In the genomic region with DNA sequence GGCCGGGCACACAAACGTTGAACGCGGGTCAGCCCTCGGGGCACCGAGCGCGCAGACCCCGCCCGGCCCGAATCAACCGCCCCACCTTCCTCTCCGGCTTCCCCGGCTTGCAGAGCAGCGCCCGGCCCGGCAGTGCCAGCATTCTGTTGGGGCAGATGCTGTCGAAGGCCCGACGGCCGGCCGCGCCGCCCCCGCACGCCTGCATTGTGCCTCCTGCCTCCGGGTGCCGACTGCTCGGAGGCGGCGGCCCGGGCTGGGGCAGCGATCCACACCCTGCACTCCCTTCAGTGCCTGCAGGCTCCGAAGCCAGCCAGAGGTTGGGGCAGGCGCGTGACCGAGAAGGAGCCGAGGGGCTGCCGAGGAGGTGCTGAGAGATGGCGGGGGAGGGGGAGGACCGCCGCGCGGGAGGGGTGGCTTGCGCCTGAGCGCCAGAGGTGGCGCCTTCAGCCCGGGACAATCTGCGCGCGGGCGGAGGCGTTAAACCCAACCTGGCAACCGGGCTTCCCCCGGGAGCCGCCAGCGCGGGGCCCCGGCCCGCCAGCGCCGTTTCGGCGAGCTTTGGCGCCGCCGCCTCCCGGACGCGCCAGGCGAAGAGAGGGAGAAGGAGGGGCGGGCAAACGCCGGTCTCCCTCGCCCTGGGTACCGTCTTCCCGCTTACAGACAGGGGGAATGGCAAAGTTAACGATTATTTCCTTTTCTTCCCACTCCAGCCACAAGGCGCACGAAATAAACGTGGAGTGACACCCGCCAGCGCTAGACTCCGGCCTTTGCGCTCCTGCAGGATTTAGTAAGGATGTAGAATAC, we compare ENCODE assay signal across 1 cellular context.
A peak's percentile ranks its signal among the peaks of the same experiment; 100 is the strongest.
TF ChIP-seq lines count a peak whose summit lies in the region.

A gene (minus strand): TSS at position 382 of the 804 bp plus-strand sequence. CDS start 177 bp downstream, at position 205.

TF ChIP-seq in K562, 482 proteins besides CTCF, POLR2A, EP300 and RAD21 (continued from another document and continues in another):
- TF ChIP-seq, protein P1, sequence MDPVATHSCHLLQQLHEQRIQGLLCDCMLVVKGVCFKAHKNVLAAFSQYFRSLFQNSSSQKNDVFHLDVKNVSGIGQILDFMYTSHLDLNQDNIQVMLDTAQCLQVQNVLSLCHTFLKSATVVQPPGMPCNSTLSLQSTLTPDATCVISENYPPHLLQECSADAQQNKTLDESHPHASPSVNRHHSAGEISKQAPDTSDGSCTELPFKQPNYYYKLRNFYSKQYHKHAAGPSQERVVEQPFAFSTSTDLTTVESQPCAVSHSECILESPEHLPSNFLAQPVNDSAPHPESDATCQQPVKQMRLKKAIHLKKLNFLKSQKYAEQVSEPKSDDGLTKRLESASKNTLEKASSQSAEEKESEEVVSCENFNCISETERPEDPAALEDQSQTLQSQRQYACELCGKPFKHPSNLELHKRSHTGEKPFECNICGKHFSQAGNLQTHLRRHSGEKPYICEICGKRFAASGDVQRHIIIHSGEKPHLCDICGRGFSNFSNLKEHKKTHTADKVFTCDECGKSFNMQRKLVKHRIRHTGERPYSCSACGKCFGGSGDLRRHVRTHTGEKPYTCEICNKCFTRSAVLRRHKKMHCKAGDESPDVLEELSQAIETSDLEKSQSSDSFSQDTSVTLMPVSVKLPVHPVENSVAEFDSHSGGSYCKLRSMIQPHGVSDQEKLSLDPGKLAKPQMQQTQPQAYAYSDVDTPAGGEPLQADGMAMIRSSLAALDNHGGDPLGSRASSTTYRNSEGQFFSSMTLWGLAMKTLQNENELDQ (CRISPR knock-in tag; IDR thresholded peaks at IDR 0.05; ENCODE audit: borderline replicate concordance): no peak
- TF ChIP-seq HMG20A (CRISPR knock-in tag; conservative IDR thresholded peaks at IDR 0.05): no peak
- no peak for TF ChIP-seq MAFF (IDR thresholded peaks at IDR 0.05; ENCODE audit: low read length)
- TF ChIP-seq, protein P2, sequence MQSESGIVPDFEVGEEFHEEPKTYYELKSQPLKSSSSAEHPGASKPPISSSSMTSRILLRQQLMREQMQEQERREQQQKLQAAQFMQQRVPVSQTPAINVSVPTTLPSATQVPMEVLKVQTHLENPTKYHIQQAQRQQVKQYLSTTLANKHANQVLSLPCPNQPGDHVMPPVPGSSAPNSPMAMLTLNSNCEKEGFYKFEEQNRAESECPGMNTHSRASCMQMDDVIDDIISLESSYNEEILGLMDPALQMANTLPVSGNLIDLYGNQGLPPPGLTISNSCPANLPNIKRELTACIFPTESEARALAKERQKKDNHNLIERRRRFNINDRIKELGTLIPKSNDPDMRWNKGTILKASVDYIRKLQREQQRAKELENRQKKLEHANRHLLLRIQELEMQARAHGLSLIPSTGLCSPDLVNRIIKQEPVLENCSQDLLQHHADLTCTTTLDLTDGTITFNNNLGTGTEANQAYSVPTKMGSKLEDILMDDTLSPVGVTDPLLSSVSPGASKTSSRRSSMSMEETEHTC (IDR thresholded peaks at IDR 0.05): peak; percentile 20; the same call in 1 of the 2 replicates
- TF ChIP-seq CCNT2 (IDR thresholded peaks at IDR 0.05; ENCODE audit: borderline replicate concordance, extremely low read depth, insufficient read length, low read depth, low read length): peak; percentile 84
- no peak for TF ChIP-seq TAF7 (tag; IDR thresholded peaks at IDR 0.05)
- TF ChIP-seq, protein P3, sequence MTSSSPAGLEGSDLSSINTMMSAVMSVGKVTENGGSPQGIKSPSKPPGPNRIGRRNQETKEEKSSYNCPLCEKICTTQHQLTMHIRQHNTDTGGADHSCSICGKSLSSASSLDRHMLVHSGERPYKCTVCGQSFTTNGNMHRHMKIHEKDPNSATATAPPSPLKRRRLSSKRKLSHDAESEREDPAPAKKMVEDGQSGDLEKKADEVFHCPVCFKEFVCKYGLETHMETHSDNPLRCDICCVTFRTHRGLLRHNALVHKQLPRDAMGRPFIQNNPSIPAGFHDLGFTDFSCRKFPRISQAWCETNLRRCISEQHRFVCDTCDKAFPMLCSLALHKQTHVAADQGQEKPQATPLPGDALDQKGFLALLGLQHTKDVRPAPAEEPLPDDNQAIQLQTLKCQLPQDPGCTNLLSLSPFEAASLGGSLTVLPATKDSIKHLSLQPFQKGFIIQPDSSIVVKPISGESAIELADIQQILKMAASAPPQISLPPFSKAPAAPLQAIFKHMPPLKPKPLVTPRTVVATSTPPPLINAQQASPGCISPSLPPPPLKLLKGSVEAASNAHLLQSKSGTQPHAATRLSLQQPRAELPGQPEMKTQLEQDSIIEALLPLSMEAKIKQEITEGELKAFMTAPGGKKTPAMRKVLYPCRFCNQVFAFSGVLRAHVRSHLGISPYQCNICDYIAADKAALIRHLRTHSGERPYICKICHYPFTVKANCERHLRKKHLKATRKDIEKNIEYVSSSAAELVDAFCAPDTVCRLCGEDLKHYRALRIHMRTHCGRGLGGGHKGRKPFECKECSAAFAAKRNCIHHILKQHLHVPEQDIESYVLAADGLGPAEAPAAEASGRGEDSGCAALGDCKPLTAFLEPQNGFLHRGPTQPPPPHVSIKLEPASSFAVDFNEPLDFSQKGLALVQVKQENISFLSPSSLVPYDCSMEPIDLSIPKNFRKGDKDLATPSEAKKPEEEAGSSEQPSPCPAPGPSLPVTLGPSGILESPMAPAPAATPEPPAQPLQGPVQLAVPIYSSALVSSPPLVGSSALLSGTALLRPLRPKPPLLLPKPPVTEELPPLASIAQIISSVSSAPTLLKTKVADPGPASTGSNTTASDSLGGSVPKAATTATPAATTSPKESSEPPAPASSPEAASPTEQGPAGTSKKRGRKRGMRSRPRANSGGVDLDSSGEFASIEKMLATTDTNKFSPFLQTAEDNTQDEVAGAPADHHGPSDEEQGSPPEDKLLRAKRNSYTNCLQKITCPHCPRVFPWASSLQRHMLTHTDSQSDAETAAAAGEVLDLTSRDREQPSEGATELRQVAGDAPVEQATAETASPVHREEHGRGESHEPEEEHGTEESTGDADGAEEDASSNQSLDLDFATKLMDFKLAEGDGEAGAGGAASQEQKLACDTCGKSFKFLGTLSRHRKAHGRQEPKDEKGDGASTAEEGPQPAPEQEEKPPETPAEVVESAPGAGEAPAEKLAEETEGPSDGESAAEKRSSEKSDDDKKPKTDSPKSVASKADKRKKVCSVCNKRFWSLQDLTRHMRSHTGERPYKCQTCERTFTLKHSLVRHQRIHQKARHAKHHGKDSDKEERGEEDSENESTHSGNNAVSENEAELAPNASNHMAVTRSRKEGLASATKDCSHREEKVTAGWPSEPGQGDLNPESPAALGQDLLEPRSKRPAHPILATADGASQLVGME (CRISPR knock-in tag; IDR thresholded peaks at IDR 0.05): no peak
- TF ChIP-seq KDM2B (CRISPR knock-in tag; IDR thresholded peaks at IDR 0.05): 0 out of 2 replicates have a peak, but pooled peaks have one; percentile 2
- TF ChIP-seq HNRNPLL (IDR thresholded peaks at IDR 0.05; ENCODE audit: low read depth, low read length, poor library complexity, severe bottlenecking): peak; percentile 90
- TF ChIP-seq, protein P4, sequence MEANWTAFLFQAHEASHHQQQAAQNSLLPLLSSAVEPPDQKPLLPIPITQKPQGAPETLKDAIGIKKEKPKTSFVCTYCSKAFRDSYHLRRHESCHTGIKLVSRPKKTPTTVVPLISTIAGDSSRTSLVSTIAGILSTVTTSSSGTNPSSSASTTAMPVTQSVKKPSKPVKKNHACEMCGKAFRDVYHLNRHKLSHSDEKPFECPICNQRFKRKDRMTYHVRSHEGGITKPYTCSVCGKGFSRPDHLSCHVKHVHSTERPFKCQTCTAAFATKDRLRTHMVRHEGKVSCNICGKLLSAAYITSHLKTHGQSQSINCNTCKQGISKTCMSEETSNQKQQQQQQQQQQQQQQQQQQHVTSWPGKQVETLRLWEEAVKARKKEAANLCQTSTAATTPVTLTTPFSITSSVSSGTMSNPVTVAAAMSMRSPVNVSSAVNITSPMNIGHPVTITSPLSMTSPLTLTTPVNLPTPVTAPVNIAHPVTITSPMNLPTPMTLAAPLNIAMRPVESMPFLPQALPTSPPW (CRISPR knock-in tag; IDR thresholded peaks at IDR 0.05): peak; percentile 82
- no peak for TF ChIP-seq ARID1B (IDR thresholded peaks at IDR 0.05)
- peak; percentile 76 for TF ChIP-seq ZFP36 (IDR thresholded peaks at IDR 0.05; ENCODE audit: low read depth, low read length, partially characterized antibody)
- no peak for TF ChIP-seq HNRNPUL1 (IDR thresholded peaks at IDR 0.05; ENCODE audit: low read length)
- no peak for TF ChIP-seq GATAD2B (IDR thresholded peaks at IDR 0.05; ENCODE audit: borderline replicate concordance)
- TF ChIP-seq TEAD4 (IDR thresholded peaks at IDR 0.05; ENCODE audit: low read length): no peak; the same call in 1 of the 2 replicates
- TF ChIP-seq TEAD4 (CRISPR knock-in tag; IDR thresholded peaks at IDR 0.05; ENCODE audit: borderline replicate concordance): no peak
- TF ChIP-seq ZKSCAN1 (IDR thresholded peaks at IDR 0.05; ENCODE audit: low read depth, low read length): peak; percentile 59; the same call in 1 of the 2 replicates
- TF ChIP-seq, protein P5, sequence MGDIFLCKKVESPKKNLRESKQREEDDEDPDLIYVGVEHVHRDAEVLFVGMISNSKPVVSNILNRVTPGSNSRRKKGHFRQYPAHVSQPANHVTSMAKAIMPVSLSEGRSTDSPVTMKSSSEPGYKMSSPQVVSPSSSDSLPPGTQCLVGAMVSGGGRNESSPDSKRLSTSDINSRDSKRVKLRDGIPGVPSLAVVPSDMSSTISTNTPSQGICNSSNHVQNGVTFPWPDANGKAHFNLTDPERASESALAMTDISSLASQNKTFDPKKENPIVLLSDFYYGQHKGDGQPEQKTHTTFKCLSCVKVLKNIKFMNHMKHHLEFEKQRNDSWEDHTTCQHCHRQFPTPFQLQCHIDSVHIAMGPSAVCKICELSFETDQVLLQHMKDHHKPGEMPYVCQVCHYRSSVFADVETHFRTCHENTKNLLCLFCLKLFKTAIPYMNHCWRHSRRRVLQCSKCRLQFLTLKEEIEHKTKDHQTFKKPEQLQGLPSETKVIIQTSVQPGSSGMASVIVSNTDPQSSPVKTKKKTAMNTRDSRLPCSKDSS (IDR thresholded peaks at IDR 0.05; ENCODE audit: low read depth, partially characterized antibody): no peak
- TF ChIP-seq, protein P6, sequence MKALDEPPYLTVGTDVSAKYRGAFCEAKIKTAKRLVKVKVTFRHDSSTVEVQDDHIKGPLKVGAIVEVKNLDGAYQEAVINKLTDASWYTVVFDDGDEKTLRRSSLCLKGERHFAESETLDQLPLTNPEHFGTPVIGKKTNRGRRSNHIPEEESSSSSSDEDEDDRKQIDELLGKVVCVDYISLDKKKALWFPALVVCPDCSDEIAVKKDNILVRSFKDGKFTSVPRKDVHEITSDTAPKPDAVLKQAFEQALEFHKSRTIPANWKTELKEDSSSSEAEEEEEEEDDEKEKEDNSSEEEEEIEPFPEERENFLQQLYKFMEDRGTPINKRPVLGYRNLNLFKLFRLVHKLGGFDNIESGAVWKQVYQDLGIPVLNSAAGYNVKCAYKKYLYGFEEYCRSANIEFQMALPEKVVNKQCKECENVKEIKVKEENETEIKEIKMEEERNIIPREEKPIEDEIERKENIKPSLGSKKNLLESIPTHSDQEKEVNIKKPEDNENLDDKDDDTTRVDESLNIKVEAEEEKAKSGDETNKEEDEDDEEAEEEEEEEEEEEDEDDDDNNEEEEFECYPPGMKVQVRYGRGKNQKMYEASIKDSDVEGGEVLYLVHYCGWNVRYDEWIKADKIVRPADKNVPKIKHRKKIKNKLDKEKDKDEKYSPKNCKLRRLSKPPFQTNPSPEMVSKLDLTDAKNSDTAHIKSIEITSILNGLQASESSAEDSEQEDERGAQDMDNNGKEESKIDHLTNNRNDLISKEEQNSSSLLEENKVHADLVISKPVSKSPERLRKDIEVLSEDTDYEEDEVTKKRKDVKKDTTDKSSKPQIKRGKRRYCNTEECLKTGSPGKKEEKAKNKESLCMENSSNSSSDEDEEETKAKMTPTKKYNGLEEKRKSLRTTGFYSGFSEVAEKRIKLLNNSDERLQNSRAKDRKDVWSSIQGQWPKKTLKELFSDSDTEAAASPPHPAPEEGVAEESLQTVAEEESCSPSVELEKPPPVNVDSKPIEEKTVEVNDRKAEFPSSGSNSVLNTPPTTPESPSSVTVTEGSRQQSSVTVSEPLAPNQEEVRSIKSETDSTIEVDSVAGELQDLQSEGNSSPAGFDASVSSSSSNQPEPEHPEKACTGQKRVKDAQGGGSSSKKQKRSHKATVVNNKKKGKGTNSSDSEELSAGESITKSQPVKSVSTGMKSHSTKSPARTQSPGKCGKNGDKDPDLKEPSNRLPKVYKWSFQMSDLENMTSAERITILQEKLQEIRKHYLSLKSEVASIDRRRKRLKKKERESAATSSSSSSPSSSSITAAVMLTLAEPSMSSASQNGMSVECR (CRISPR knock-in tag; IDR thresholded peaks at IDR 0.05): no peak
- TF ChIP-seq, protein P7, sequence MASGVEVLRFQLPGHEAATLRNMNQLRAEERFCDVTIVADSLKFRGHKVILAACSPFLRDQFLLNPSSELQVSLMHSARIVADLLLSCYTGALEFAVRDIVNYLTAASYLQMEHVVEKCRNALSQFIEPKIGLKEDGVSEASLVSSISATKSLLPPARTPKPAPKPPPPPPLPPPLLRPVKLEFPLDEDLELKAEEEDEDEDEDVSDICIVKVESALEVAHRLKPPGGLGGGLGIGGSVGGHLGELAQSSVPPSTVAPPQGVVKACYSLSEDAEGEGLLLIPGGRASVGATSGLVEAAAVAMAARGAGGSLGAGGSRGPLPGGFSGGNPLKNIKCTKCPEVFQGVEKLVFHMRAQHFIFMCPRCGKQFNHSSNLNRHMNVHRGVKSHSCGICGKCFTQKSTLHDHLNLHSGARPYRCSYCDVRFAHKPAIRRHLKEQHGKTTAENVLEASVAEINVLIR (CRISPR knock-in tag; IDR thresholded peaks at IDR 0.05): no peak
- TF ChIP-seq, protein P8, sequence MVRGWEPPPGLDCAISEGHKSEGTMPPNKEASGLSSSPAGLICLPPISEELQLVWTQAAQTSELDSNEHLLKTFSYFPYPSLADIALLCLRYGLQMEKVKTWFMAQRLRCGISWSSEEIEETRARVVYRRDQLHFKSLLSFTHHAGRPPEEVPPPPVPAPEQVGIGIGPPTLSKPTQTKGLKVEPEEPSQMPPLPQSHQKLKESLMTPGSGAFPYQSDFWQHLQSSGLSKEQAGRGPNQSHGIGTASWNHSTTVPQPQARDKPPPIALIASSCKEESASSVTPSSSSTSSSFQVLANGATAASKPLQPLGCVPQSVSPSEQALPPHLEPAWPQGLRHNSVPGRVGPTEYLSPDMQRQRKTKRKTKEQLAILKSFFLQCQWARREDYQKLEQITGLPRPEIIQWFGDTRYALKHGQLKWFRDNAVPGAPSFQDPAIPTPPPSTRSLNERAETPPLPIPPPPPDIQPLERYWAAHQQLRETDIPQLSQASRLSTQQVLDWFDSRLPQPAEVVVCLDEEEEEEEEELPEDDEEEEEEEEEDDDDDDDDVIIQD (CRISPR knock-in tag; IDR thresholded peaks at IDR 0.05): no peak
- no peak for TF ChIP-seq CC2D1A (IDR thresholded peaks at IDR 0.05)
- peak in 1 of 2 experiments; percentile 31; a peak in 1 of 4 replicates for TF ChIP-seq HDAC1 (IDR thresholded peaks at IDR 0.05)
- TF ChIP-seq ZFP30 (CRISPR knock-in tag; IDR thresholded peaks at IDR 0.05; ENCODE audit: borderline replicate concordance): no peak
- TF ChIP-seq PHF21A (IDR thresholded peaks at IDR 0.05; ENCODE audit: borderline replicate concordance, low read depth): peak; percentile 80; the same call in 1 of the 2 replicates
- TF ChIP-seq PHTF2 (CRISPR knock-in tag; IDR thresholded peaks at IDR 0.05): no peak
- TF ChIP-seq MYNN (IDR thresholded peaks at IDR 0.05): no peak
- TF ChIP-seq MYNN (CRISPR knock-in tag; IDR thresholded peaks at IDR 0.05): no peak
- no peak for TF ChIP-seq MEF2D (tag; conservative IDR thresholded peaks at IDR 0.05; ENCODE audit: low read depth)
- TF ChIP-seq IFI16 (CRISPR knock-in tag; IDR thresholded peaks at IDR 0.05): no peak
- TF ChIP-seq FUS (optimal IDR thresholded peaks at IDR 0.05; ENCODE audit: low read depth, low read length): no peak
- TF ChIP-seq SLC30A9 (CRISPR knock-in tag; IDR thresholded peaks at IDR 0.05): no peak
- no peak for TF ChIP-seq MCM3 (IDR thresholded peaks at IDR 0.05)
- no peak for TF ChIP-seq HLTF (IDR thresholded peaks at IDR 0.05)
- TF ChIP-seq ZNF184 (CRISPR knock-in tag; IDR thresholded peaks at IDR 0.05): no peak
- TF ChIP-seq TAF1 (IDR thresholded peaks at IDR 0.05; ENCODE audit: control insufficient read depth, extremely low read depth, insufficient read depth, low read length, severe bottlenecking): no peak
